23 cellular contexts compared by ENCODE assay signal in the genomic region with DNA sequence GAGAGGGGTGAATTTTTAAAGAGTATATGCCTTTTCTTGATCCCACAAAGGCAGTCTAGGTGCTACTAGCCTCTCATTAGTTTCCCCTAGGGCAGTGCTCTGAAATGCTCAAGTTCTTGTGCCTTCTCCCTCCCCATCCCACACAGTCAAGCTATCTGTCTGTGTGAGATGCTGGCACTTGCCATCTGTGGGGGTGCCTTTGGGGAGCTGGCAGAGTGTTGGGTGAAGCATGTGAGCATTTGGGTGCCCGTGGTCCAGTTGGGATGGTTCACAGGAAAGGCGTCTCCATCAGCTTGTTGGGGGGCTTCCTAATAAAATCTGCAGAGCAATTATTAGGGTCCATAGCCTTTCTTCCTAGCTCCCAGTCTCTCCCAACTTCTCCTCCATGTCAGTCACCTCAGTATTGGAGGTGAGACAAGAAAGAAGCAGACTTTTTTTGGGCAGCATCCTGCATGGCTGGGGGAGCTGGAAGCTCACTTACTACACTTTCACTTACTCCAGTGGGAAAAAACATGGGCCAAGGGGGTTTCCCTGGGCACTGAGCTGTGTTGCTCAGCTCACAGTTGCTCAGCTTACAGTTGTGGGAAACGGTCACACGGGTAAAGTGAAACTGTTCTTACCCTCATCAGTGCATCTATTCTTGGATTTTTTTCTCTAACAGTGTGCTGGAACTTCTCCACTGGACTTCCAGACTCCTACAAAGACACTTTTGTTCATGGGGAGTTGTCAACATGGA. TPM values are rescaled to one million over a fixed set of nuclear protein-coding genes. Genes with fewer than 3 reads are reported as not detected.
DNase-seq lines count a peak whose midpoint lies in the region; ATAC-seq and TF ChIP-seq lines count a peak whose summit lies in the region.
"Had no signal": no experiment of that assay in that cellular context is flagged by ENCODE, and none has a peak within 500 bp of the region (broad histone marks: within the 10 kb centered on the region; RNA-seq: fewer than 3 reads in every experiment).

No MANE protein-coding gene starts in this region.

- WGBS in sigmoid colon, 2 donors: 85 to 88% methylated on average over 4 of the region's 4 CpGs

- H3K27ac ChIP-seq in sigmoid colon: no peak overlapping the region
- H3K27ac ChIP-seq: GM23248, SJSA1 had no signal

- H3K4me1 ChIP-seq in sigmoid colon: peaks cover 0 to 17% (median 0%) of the 10 kb centered on the region in 4 donors

- H3K4me1 Mint-ChIP-seq in activated CD8-positive, alpha-beta memory T cell treated with anti-CD3 and anti-CD28 coated beads, Interleukin-2, amount 10 ng/mL, durations not matched to agents 7 days and 5 days: no peaks in the 10 kb centered on the region
- H3K4me1 Mint-ChIP-seq: activated naive CD4-positive, alpha-beta T cell treated with anti-CD3 and anti-CD28 coated beads, Interleukin-2, amount 10 ng/mL, durations not matched to agents 7 days and 5 days had no signal

- no peaks in the 10 kb centered on the region for H3K9me3 ChIP-seq in sigmoid colon
- H3K9me3 ChIP-seq: SJSA1 had no signal

- H3K27me3 Mint-ChIP-seq in activated CD8-positive, alpha-beta memory T cell treated with anti-CD3 and anti-CD28 coated beads, Interleukin-2, amount 10 ng/mL, durations not matched to agents 7 days and 5 days: peaks cover 7% of the 10 kb centered on the region
- H3K27me3 Mint-ChIP-seq: CD4-positive, alpha-beta T cell had no signal

- ATAC-seq in activated CD8-positive, alpha-beta memory T cell treated with anti-CD3 and anti-CD28 coated beads, Interleukin-2, amount 10 ng/mL, durations not matched to agents 7 days and 5 days: no peak
- ATAC-seq in GM21529 (IDR thresholded peaks at IDR 0.05; ENCODE audit: unreplicated experiment): peak; percentile 81
- peak; percentile 78 for ATAC-seq in HG03442 (IDR thresholded peaks at IDR 0.05; ENCODE audit: unreplicated experiment)
- ATAC-seq: effector memory CD8-positive, alpha-beta T cell had no signal

- no peaks in the 10 kb centered on the region for H3K36me3 ChIP-seq in sigmoid colon
- H3K36me3 ChIP-seq: MG63, SJSA1 had no signal

- intact Hi-C loops in sigmoid colon (cut with DNase I): no loop called here

- CTCF ChIA-PET in activated CD8-positive, alpha-beta memory T cell treated with anti-CD3 and anti-CD28 coated beads, Interleukin-2, amount 10 ng/mL, durations not matched to agents 7 days and 5 days (lab: Charles Lee): no interaction called here

- no peak overlapping the region for H3K27ac Mint-ChIP-seq in activated CD8-positive, alpha-beta memory T cell treated with anti-CD3 and anti-CD28 coated beads, Interleukin-2, amount 10 ng/mL, durations not matched to agents 7 days and 5 days
- H3K27ac Mint-ChIP-seq: activated naive CD4-positive, alpha-beta T cell treated with anti-CD3 and anti-CD28 coated beads, Interleukin-2, amount 10 ng/mL, durations not matched to agents 7 days and 5 days; CD4-positive, alpha-beta T cell; effector memory CD8-positive, alpha-beta T cell had no signal

- no peaks in the 10 kb centered on the region for H3K36me3 Mint-ChIP-seq in activated CD8-positive, alpha-beta memory T cell treated with anti-CD3 and anti-CD28 coated beads, Interleukin-2, amount 10 ng/mL, durations not matched to agents 7 days and 5 days
- H3K36me3 Mint-ChIP-seq: activated naive CD4-positive, alpha-beta T cell treated with anti-CD3 and anti-CD28 coated beads, Interleukin-2, amount 10 ng/mL, durations not matched to agents 7 days and 5 days had no signal

- no peak for TF ChIP-seq POLR2A in sigmoid colon (IDR thresholded peaks at IDR 0.05)

- DNase-seq in activated CD8-positive, alpha-beta memory T cell treated with anti-CD3 and anti-CD28 coated beads, Interleukin-2, amount 10 ng/mL, durations not matched to agents 7 days and 5 days: peak; percentile 12
- no peak for DNase-seq in activated CD8-positive, alpha-beta memory T cell treated with anti-CD3 and anti-CD28 coated beads, Interleukin-2, amount 50 U/mL, for 4 hours
- DNase-seq in sigmoid colon (peak; percentile 25), inferior parietal cortex (ENCODE audit: extremely low spot score) (no peak), SKM-1 treated with dmso at 0.1 percent for 144 hours (lab: John Stamatoyannopoulos, UW; ENCODE audit: unreplicated experiment) (no peak), middle frontal gyrus (ENCODE audit: extremely low spot score, low spot score) (no peak)
- DNase-seq: activated naive CD4-positive, alpha-beta T cell treated with anti-CD3 and anti-CD28 coated beads, Interleukin-2, amount 10 ng/mL, durations not matched to agents 7 days and 5 days; effector memory CD8-positive, alpha-beta T cell; EL; foreskin fibroblast; GM23248; MG63; midbrain; NCI-H2081; NK-92 treated with Interleukin-12 subunit alpha and Interleukin-12 subunit beta, amount 100 ng/mL, for 24 hours; nucleus accumbens; small intestine; substantia nigra had no signal

- H3K27me3 ChIP-seq in sigmoid colon: no peaks in the 10 kb centered on the region
- H3K27me3 ChIP-seq: MG63, SJSA1 had no signal

- no peak for TF ChIP-seq CTCF in sigmoid colon (IDR thresholded peaks at IDR 0.05)

- H3K4me3 ChIP-seq in sigmoid colon: no peak overlapping the region
- H3K4me3 ChIP-seq: GM23248, MG63, SJSA1 had no signal

- no peak for TF ChIP-seq EP300 in sigmoid colon (IDR thresholded peaks at IDR 0.05)

- H3K4me3 Mint-ChIP-seq in activated CD8-positive, alpha-beta memory T cell treated with anti-CD3 and anti-CD28 coated beads, Interleukin-2, amount 10 ng/mL, durations not matched to agents 7 days and 5 days: no peak overlapping the region
- H3K4me3 Mint-ChIP-seq: activated naive CD4-positive, alpha-beta T cell treated with anti-CD3 and anti-CD28 coated beads, Interleukin-2, amount 10 ng/mL, durations not matched to agents 7 days and 5 days; CD4-positive, alpha-beta T cell; effector memory CD8-positive, alpha-beta T cell had no signal

- no peaks in the 10 kb centered on the region for H3K9me3 Mint-ChIP-seq in activated CD8-positive, alpha-beta memory T cell treated with anti-CD3 and anti-CD28 coated beads, Interleukin-2, amount 10 ng/mL, durations not matched to agents 7 days and 5 days (ENCODE audit: low read depth)
- H3K9me3 Mint-ChIP-seq: activated naive CD4-positive, alpha-beta T cell treated with anti-CD3 and anti-CD28 coated beads, Interleukin-2, amount 10 ng/mL, durations not matched to agents 7 days and 5 days; CD4-positive, alpha-beta T cell; effector memory CD8-positive, alpha-beta T cell had no signal

RNA-seq across cellular contexts. Expression of a gene that starts 29.3 kb away (rescaled TPM):
- under 1 TPM; 0.23 to 0.32 TPM for total RNA-seq in activated CD8-positive, alpha-beta memory T cell treated with anti-CD3 and anti-CD28 coated beads, Interleukin-2, amount 10 ng/mL, durations not matched to agents 7 days and 5 days
- 1 to 10 TPM; 2.3 to 8.2 (median 3.1) TPM for total RNA-seq in sigmoid colon
- polyA plus RNA-seq in sigmoid colon: 1 to 10 TPM in 2 of 3 donors, under 1 TPM in 1; 0.92 to 3.0 (median 1.3) TPM
- total RNA-seq: GM23248, SJSA1 had no signal
- polyA plus RNA-seq: GM23248 had no signal

RNA-seq across cellular contexts. Expression of a gene that starts 33.8 kb away (rescaled TPM):
- total RNA-seq in activated CD8-positive, alpha-beta memory T cell treated with anti-CD3 and anti-CD28 coated beads, Interleukin-2, amount 10 ng/mL, durations not matched to agents 7 days and 5 days: not detected
- not detected for total RNA-seq in sigmoid colon
- polyA plus RNA-seq in sigmoid colon: not detected
- total RNA-seq: CD4-positive, alpha-beta T cell; GM23248; HT1080; SJSA1 had no signal
- polyA plus RNA-seq: GM23248 had no signal

RNA-seq across cellular contexts. Expression of a gene that starts 49.2 kb away (rescaled TPM):
- 1,000 to 10,000 TPM; 1,010 to 1,163 TPM for total RNA-seq in activated CD8-positive, alpha-beta memory T cell treated with anti-CD3 and anti-CD28 coated beads, Interleukin-2, amount 10 ng/mL, durations not matched to agents 7 days and 5 days
- 1,000 to 10,000 TPM; 4,404 to 6,289 (median 5,620) TPM for total RNA-seq in sigmoid colon
- 1,000 to 10,000 TPM; 1,874 to 3,184 (median 2,304) TPM for polyA plus RNA-seq in sigmoid colon

Comparison
In these comparisons a context has a peak if more than half of its experiments do, and no peak if none do; other contexts are left out.
1. DNase-seq: peak in activated CD8-positive, alpha-beta memory T cell treated with anti-CD3 and anti-CD28 coated beads, Interleukin-2, amount 10 ng/mL, durations not matched to agents 7 days and 5 days (single experiment) and sigmoid colon (single experiment); none in activated CD8-positive, alpha-beta memory T cell treated with anti-CD3 and anti-CD28 coated beads, Interleukin-2, amount 50 U/mL, for 4 hours (single experiment), inferior parietal cortex (single experiment), SKM-1 treated with dmso at 0.1 percent for 144 hours (single experiment) and middle frontal gyrus (single experiment).